ENCODE assay signal across 1 cellular context in genomic region chr18:12657849-12658829, GRCh38.
A peak's percentile ranks its signal among the peaks of the same experiment; 100 is the strongest.
TF ChIP-seq lines count a peak whose summit lies in the region.

Gene SPIRE1 (minus strand): TSS chr18:12658107. CDS start chr18:12657866, 241 bp downstream.

TF ChIP-seq in HepG2, 621 proteins besides CTCF, POLR2A, EP300 and RAD21 (continued from another document and continues in another):
- peak; percentile 35; the same call in 1 of the 2 replicates for TF ChIP-seq ZBTB33 (CRISPR knock-in tag; IDR thresholded peaks at IDR 0.05)
- 0 out of 2 replicates have a peak, but pooled peaks have one; percentile 3 for TF ChIP-seq STAG1 (CRISPR knock-in tag; IDR thresholded peaks at IDR 0.05)
- TF ChIP-seq CEBPZ (IDR thresholded peaks at IDR 0.05; ENCODE audit: low read length) = no peak
- peak; percentile 63 for TF ChIP-seq YY1 (IDR thresholded peaks at IDR 0.05; ENCODE audit: insufficient read depth, insufficient replicate concordance, low read depth, low read length)
- TF ChIP-seq CREM (IDR thresholded peaks at IDR 0.05) = no peak
- no peak for TF ChIP-seq CREM (CRISPR knock-in tag; IDR thresholded peaks at IDR 0.05)
- no peak for TF ChIP-seq ZKSCAN5 (CRISPR knock-in tag; IDR thresholded peaks at IDR 0.05)
- TF ChIP-seq RBFOX2 (IDR thresholded peaks at IDR 0.05; ENCODE audit: low read depth, low read length) = peak; percentile 45; the same call in 1 of the 2 replicates
- TF ChIP-seq IRF9 (CRISPR knock-in tag; IDR thresholded peaks at IDR 0.05; ENCODE audit: borderline replicate concordance) = peak; percentile 30; the same call in 1 of the 2 replicates
- TF ChIP-seq KDM3A (CRISPR knock-in tag; IDR thresholded peaks at IDR 0.05; ENCODE audit: low read depth) = no peak
- no peak for TF ChIP-seq ZNF484 (CRISPR knock-in tag; IDR thresholded peaks at IDR 0.05; ENCODE audit: borderline replicate concordance, low read depth)
- no peak for TF ChIP-seq FOXM1 (CRISPR knock-in tag; IDR thresholded peaks at IDR 0.05)
- TF ChIP-seq CBX5 (CRISPR knock-in tag; IDR thresholded peaks at IDR 0.05; ENCODE audit: borderline replicate concordance) = no peak
- TF ChIP-seq FIP1L1 (IDR thresholded peaks at IDR 0.05; ENCODE audit: borderline replicate concordance, insufficient read depth, low read depth, low read length) = no peak
- no peak for TF ChIP-seq ZNF556 (CRISPR knock-in tag; IDR thresholded peaks at IDR 0.05; ENCODE audit: borderline replicate concordance)
- no peak for TF ChIP-seq IKZF5 (CRISPR knock-in tag; IDR thresholded peaks at IDR 0.05)
- TF ChIP-seq MAFF (IDR thresholded peaks at IDR 0.05; ENCODE audit: low read depth, low read length) = no peak
- no peak for TF ChIP-seq MNT (IDR thresholded peaks at IDR 0.05)
- no peak for TF ChIP-seq NFATC3 (CRISPR knock-in tag; IDR thresholded peaks at IDR 0.05)
- no peak for TF ChIP-seq FOXP1 (IDR thresholded peaks at IDR 0.05)
- no peak for TF ChIP-seq FOXP1 (CRISPR knock-in tag; IDR thresholded peaks at IDR 0.05)
- TF ChIP-seq ZNF383 (CRISPR knock-in tag; IDR thresholded peaks at IDR 0.05; ENCODE audit: borderline replicate concordance) = no peak
- TF ChIP-seq MED13 (CRISPR knock-in tag; IDR thresholded peaks at IDR 0.05) = no peak
- peak; percentile 60; the same call in 1 of the 2 replicates for TF ChIP-seq ZSCAN21 (CRISPR knock-in tag; IDR thresholded peaks at IDR 0.05; ENCODE audit: borderline replicate concordance)
- peak; percentile 26; the same call in 1 of the 2 replicates for TF ChIP-seq SALL1 (CRISPR knock-in tag; IDR thresholded peaks at IDR 0.05)
- TF ChIP-seq GPBP1L1 (CRISPR knock-in tag; IDR thresholded peaks at IDR 0.05) = no peak
- TF ChIP-seq ZKSCAN8 (CRISPR knock-in tag; IDR thresholded peaks at IDR 0.05; ENCODE audit: borderline replicate concordance) = no peak
- TF ChIP-seq ZBTB38 (CRISPR knock-in tag; IDR thresholded peaks at IDR 0.05) = peak; percentile 66; the same call in 1 of the 2 replicates
- TF ChIP-seq ZNF580 (CRISPR knock-in tag; IDR thresholded peaks at IDR 0.05; ENCODE audit: borderline replicate concordance, low read depth) = no peak
- no peak for TF ChIP-seq ZSCAN9 (CRISPR knock-in tag; IDR thresholded peaks at IDR 0.05; ENCODE audit: borderline replicate concordance)
- TF ChIP-seq PRPF4 (IDR thresholded peaks at IDR 0.05; ENCODE audit: low read depth, low read length, poor library complexity, severe bottlenecking) = peak; percentile 45
- no peak for TF ChIP-seq ZXDC (CRISPR knock-in tag; IDR thresholded peaks at IDR 0.05)
- peak; percentile 67 for TF ChIP-seq MAX (IDR thresholded peaks at IDR 0.05)
- no peak for TF ChIP-seq CHCHD3 (CRISPR knock-in tag; IDR thresholded peaks at IDR 0.05)
- TF ChIP-seq ZNF264 (CRISPR knock-in tag; IDR thresholded peaks at IDR 0.05) = no peak
- TF ChIP-seq ZBTB2 (CRISPR knock-in tag; IDR thresholded peaks at IDR 0.05; ENCODE audit: low read depth) = peak; percentile 82
- TF ChIP-seq ZNF468 (CRISPR knock-in tag; IDR thresholded peaks at IDR 0.05) = 0 out of 2 replicates have a peak, but pooled peaks have one; percentile 41
- TF ChIP-seq TCF12 (IDR thresholded peaks at IDR 0.05) = no peak
- no peak for TF ChIP-seq TCF12 (CRISPR knock-in tag; IDR thresholded peaks at IDR 0.05)
- no peak for TF ChIP-seq ZFP91 (CRISPR knock-in tag; IDR thresholded peaks at IDR 0.05; ENCODE audit: borderline replicate concordance)
- no peak for TF ChIP-seq MLXIP (CRISPR knock-in tag; IDR thresholded peaks at IDR 0.05; ENCODE audit: borderline replicate concordance)
- TF ChIP-seq ZNF124 (CRISPR knock-in tag; IDR thresholded peaks at IDR 0.05) = no peak
